ENCODE assay signal across 8 cellular contexts in genomic region chr1:174153085-174153824, GRCh38. TPM values are rescaled to one million over a fixed set of nuclear protein-coding genes. Genes with fewer than 3 reads are reported as not detected.
DNase-seq lines count a peak whose midpoint lies in the region; ATAC-seq and TF ChIP-seq lines count a peak whose summit lies in the region.

No MANE protein-coding gene starts in this region.

- TF ChIP-seq EP300 in suprapubic skin (IDR thresholded peaks at IDR 0.05), result no peak

- DNase-seq in M059J (ENCODE audit: low read depth) (peak; percentile 68), brain microvascular endothelial cell (peak; percentile 6), suprapubic skin (ENCODE audit: low spot score in 2 of 2) (no peak), thyroid gland (no peak), dedifferentiated amniotic fluid mesenchymal stem cell (ENCODE audit: extremely low spot score) (no peak)

- TF ChIP-seq POLR2A in suprapubic skin (IDR thresholded peaks at IDR 0.05), result no peak
- TF ChIP-seq POLR2A in thyroid gland (IDR thresholded peaks at IDR 0.05), result no peak

- no peak overlapping the region for H3K9ac ChIP-seq in BLaER1 treated with 17β-estradiol and CSF1 and Interleukin-3, amounts not matched to agents 10 nM and 100 nM

- H4K20me1 ChIP-seq in BLaER1 treated with 17β-estradiol and CSF1 and Interleukin-3, amounts not matched to agents 10 nM and 100 nM, result no peaks in the 10 kb centered on the region

- no peaks in the 10 kb centered on the region for H3K36me3 ChIP-seq in BLaER1 treated with 17β-estradiol and CSF1 and Interleukin-3, amounts not matched to agents 10 nM and 100 nM
- no peaks in the 10 kb centered on the region for H3K36me3 ChIP-seq in brain microvascular endothelial cell (replicated peaks)
- no peaks in the 10 kb centered on the region for H3K36me3 ChIP-seq in suprapubic skin
- H3K36me3 ChIP-seq in thyroid gland, result no peaks in the 10 kb centered on the region

- H3K4me3 ChIP-seq in BLaER1 treated with 17β-estradiol and CSF1 and Interleukin-3, amounts not matched to agents 10 nM and 100 nM, result no peak overlapping the region
- H3K4me3 ChIP-seq in brain microvascular endothelial cell (ENCODE audit: low read depth, low read length), result no peak overlapping the region
- H3K4me3 ChIP-seq in suprapubic skin, result no peak overlapping the region
- no peak overlapping the region for H3K4me3 ChIP-seq in thyroid gland (replicated peaks in 1 of 3)

- H3K27me3 ChIP-seq in BLaER1 treated with 17β-estradiol and CSF1 and Interleukin-3, amounts not matched to agents 10 nM and 100 nM, result no peaks in the 10 kb centered on the region
- H3K27me3 ChIP-seq in brain microvascular endothelial cell (replicated peaks), result no peaks in the 10 kb centered on the region
- H3K27me3 ChIP-seq in suprapubic skin, result no peaks in the 10 kb centered on the region
- no peaks in the 10 kb centered on the region for H3K27me3 ChIP-seq in thyroid gland

- ATAC-seq in GM18517 (IDR thresholded peaks at IDR 0.05; ENCODE audit: unreplicated experiment), result peak; percentile 39
- ATAC-seq in GM21717 (IDR thresholded peaks at IDR 0.05; ENCODE audit: unreplicated experiment), result no peak

- 72% methylated on average over 5 of the region's 5 CpGs for WGBS in suprapubic skin
- 71 to 72% methylated on average over 5 of the region's 5 CpGs for whole genome bisulfite sequencing in thyroid gland, 2 donors

- H3K4me1 ChIP-seq in BLaER1 treated with 17β-estradiol and CSF1 and Interleukin-3, amounts not matched to agents 10 nM and 100 nM, result peaks cover under 1 to 18% (median 9%) of the 10 kb centered on the region in 10 experiments; a peak in 14 of 20 replicates
- H3K4me1 ChIP-seq in suprapubic skin (peaks cover 1% of the 10 kb centered on the region), thyroid gland (peaks cover 0 to 2% of the 10 kb centered on the region in 2 donors)

- H3K27ac ChIP-seq in BLaER1 treated with 17β-estradiol and CSF1 and Interleukin-3, amounts not matched to agents 10 nM and 100 nM, result no peak overlapping the region
- no peak overlapping the region for H3K27ac ChIP-seq in brain microvascular endothelial cell
- no peak overlapping the region for H3K27ac ChIP-seq in suprapubic skin
- no peak overlapping the region for H3K27ac ChIP-seq in thyroid gland

- in situ Hi-C loops in brain microvascular endothelial cell (cut with HindIII; ENCODE audit: low pct_ligation_motif_present, low sequenced_read_pairs), result no loop called here

- intact Hi-C loops in thyroid gland (cut with DNase I), result no loop called here

- TF ChIP-seq CTCF in brain microvascular endothelial cell (IDR thresholded peaks at IDR 0.05; ENCODE audit: low read depth, low read length, missing control alignments) (no peak), suprapubic skin (IDR thresholded peaks at IDR 0.05) (no peak), thyroid gland (IDR thresholded peaks at IDR 0.05) (no peak)

- peak overlapping the region in 6 of 11 experiments; percentile 8 to 59 (median 24); a peak in 6 of 22 replicates for H3K4me2 ChIP-seq in BLaER1 treated with 17β-estradiol and CSF1 and Interleukin-3, amounts not matched to agents 10 nM and 100 nM

- peaks cover 3 to 8% (median 5%) of the 10 kb centered on the region in 11 experiments; a peak in 12 of 22 replicates for H3K9me3 ChIP-seq in BLaER1 treated with 17β-estradiol and CSF1 and Interleukin-3, amounts not matched to agents 10 nM and 100 nM (replicated peaks in 1 of 11)
- H3K9me3 ChIP-seq in suprapubic skin, result no peaks in the 10 kb centered on the region
- no peaks in the 10 kb centered on the region for H3K9me3 ChIP-seq in thyroid gland

RNA-seq across cellular contexts. Expression of gene RABGAP1L, which starts 6.1 kb away (rescaled TPM):
- total RNA-seq in M059J (2014; rRNA removed; shearing (Covaris generic)), result 8.3 and 18.7 TPM in 2 replicates
- total RNA-seq in suprapubic skin (100 to 1,000 TPM in 1 of 4 donors, 10 to 100 TPM in 3; 48.2 to 102 (median 59.1) TPM), thyroid gland (100 to 1,000 TPM in 1 of 4 donors, 10 to 100 TPM in 3; 70.5 to 100 (median 92.6) TPM)

Comparison
In these comparisons a context has a peak if more than half of its experiments do, and no peak if none do; other contexts are left out.
1. DNase-seq: peak in M059J (single experiment) and brain microvascular endothelial cell (single experiment); none in suprapubic skin (0 of 2), thyroid gland (0 of 2) and dedifferentiated amniotic fluid mesenchymal stem cell (single experiment).